ENCODE assay signal across 10 cellular contexts in genomic region chr2:113219889-113220641, GRCh38. TPM values are rescaled to one million over a fixed set of nuclear protein-coding genes. Genes with fewer than 3 reads are reported as not detected.
DNase-seq lines count a peak whose midpoint lies in the region; ATAC-seq, FAIRE-seq and TF ChIP-seq lines count a peak whose summit lies in the region.
"Had no signal": no experiment of that assay in that cellular context is flagged by ENCODE, and none has a peak within 500 bp of the region (broad histone marks: within the 10 kb centered on the region; RNA-seq: fewer than 3 reads in every experiment).

No MANE protein-coding gene starts in this region.

- no peak overlapping the region for H3K27ac Mint-ChIP-seq in activated naive CD4-positive, alpha-beta T cell treated with anti-CD3 and anti-CD28 coated beads for 36 hours
- H3K27ac Mint-ChIP-seq in activated naive CD8-positive, alpha-beta T cell treated with anti-CD3 and anti-CD28 coated beads, Interleukin-2, amount 50 U/mL, for 24 hours: no peak overlapping the region

- FAIRE-seq in urothelium cell line (lab: Jason Lieb, UNC): no peak
- FAIRE-seq in GM12892 (lab: Jason Lieb, UNC): no peak
- FAIRE-seq: D721Med had no signal

- TF ChIP-seq POLR2A in GM12892 (IDR thresholded peaks at IDR 0.05; ENCODE audit: low read depth, low read length): no peak

- no peak overlapping the region for H3K4me3 Mint-ChIP-seq in activated naive CD4-positive, alpha-beta T cell treated with anti-CD3 and anti-CD28 coated beads for 36 hours
- no peak overlapping the region for H3K4me3 Mint-ChIP-seq in activated naive CD8-positive, alpha-beta T cell treated with anti-CD3 and anti-CD28 coated beads, Interleukin-2, amount 50 U/mL, for 24 hours

- H3K4me1 Mint-ChIP-seq in activated naive CD4-positive, alpha-beta T cell treated with anti-CD3 and anti-CD28 coated beads for 36 hours (ENCODE audit: low read depth): peaks cover 15% of the 10 kb centered on the region
- peaks cover 18% of the 10 kb centered on the region for H3K4me1 Mint-ChIP-seq in activated naive CD8-positive, alpha-beta T cell treated with anti-CD3 and anti-CD28 coated beads, Interleukin-2, amount 50 U/mL, for 24 hours

- peak; percentile 29 for DNase-seq in activated naive CD4-positive, alpha-beta T cell treated with anti-CD3 and anti-CD28 coated beads for 36 hours
- DNase-seq in activated naive CD4-positive, alpha-beta T cell treated with anti-CD3 and anti-CD28 coated beads, Interleukin-2, amount 50 U/mL, for 16 hours: no peak
- no peak for DNase-seq in activated naive CD8-positive, alpha-beta T cell treated with anti-CD3 and anti-CD28 coated beads, Interleukin-2, amount 50 U/mL, for 24 hours
- DNase-seq in iPS-NIHi7 (ENCODE audit: extremely low spot score): peak; percentile 37
- peak; percentile 43 for DNase-seq in urothelium cell line (ENCODE audit: low spot score)
- no peak for DNase-seq in GM12892 (ENCODE audit: insufficient read length)
- no peak for DNase-seq in cortex of kidney (lab: John Stamatoyannopoulos, UW)

- CTCF ChIA-PET in activated naive CD4-positive, alpha-beta T cell treated with anti-CD3 and anti-CD28 coated beads for 36 hours (lab: Charles Lee): interaction anchor here (0.5 to 4.0 kb wide), 3 partner anchors 16 to 170 kb away, joined by 4 to 13 read pairs (median 6); no protein-coding TSS in a partner anchor

- no peaks in the 10 kb centered on the region for H3K9me3 Mint-ChIP-seq in activated naive CD4-positive, alpha-beta T cell treated with anti-CD3 and anti-CD28 coated beads for 36 hours
- H3K9me3 Mint-ChIP-seq in activated naive CD8-positive, alpha-beta T cell treated with anti-CD3 and anti-CD28 coated beads, Interleukin-2, amount 50 U/mL, for 24 hours: no peaks in the 10 kb centered on the region

- H3K36me3 Mint-ChIP-seq in activated naive CD4-positive, alpha-beta T cell treated with anti-CD3 and anti-CD28 coated beads for 36 hours (ENCODE audit: low read depth): no peaks in the 10 kb centered on the region
- no peaks in the 10 kb centered on the region for H3K36me3 Mint-ChIP-seq in activated naive CD8-positive, alpha-beta T cell treated with anti-CD3 and anti-CD28 coated beads, Interleukin-2, amount 50 U/mL, for 24 hours (ENCODE audit: low read depth)

- intact Hi-C loops in activated naive CD4-positive, alpha-beta T cell treated with anti-CD3 and anti-CD28 coated beads for 36 hours (cut with micrococcal nuclease): no loop called here

- peak; percentile 33 for ATAC-seq in activated naive CD8-positive, alpha-beta T cell treated with anti-CD3 and anti-CD28 coated beads, Interleukin-2, amount 50 U/mL, for 24 hours
- ATAC-seq in HG03280 (IDR thresholded peaks at IDR 0.05; ENCODE audit: unreplicated experiment): no peak

- H3K27me3 Mint-ChIP-seq in activated naive CD4-positive, alpha-beta T cell treated with anti-CD3 and anti-CD28 coated beads for 36 hours (ENCODE audit: low read depth): no peaks in the 10 kb centered on the region
- no peaks in the 10 kb centered on the region for H3K27me3 Mint-ChIP-seq in activated naive CD8-positive, alpha-beta T cell treated with anti-CD3 and anti-CD28 coated beads, Interleukin-2, amount 50 U/mL, for 24 hours

RNA-seq across cellular contexts. Expression of gene PSD4, which starts 46.3 kb away (rescaled TPM):
- 10 to 100 TPM; 85.9 to 87.4 TPM for total RNA-seq in activated naive CD4-positive, alpha-beta T cell treated with anti-CD3 and anti-CD28 coated beads for 36 hours
- 34.7 TPM for polyA plus RNA-seq in GM12892 (2012; ENCODE audit: missing spikeins)

RNA-seq across cellular contexts. Expression of gene PAX8, which starts 58.7 kb away (rescaled TPM):
- 1 to 10 TPM; 2.0 to 2.8 TPM for total RNA-seq in activated naive CD4-positive, alpha-beta T cell treated with anti-CD3 and anti-CD28 coated beads for 36 hours
- 1.8 TPM for polyA plus RNA-seq in GM12892 (2012; ENCODE audit: missing spikeins)
- total RNA-seq: cardiac muscle cell had no signal
- polyA plus RNA-seq: cardiac muscle cell had no signal

Comparison
In these comparisons a context has a peak if more than half of its experiments do, and no peak if none do; other contexts are left out.
1. DNase-seq: peak in activated naive CD4-positive, alpha-beta T cell treated with anti-CD3 and anti-CD28 coated beads for 36 hours (single experiment), iPS-NIHi7 (single experiment) and urothelium cell line (single experiment); none in activated naive CD4-positive, alpha-beta T cell treated with anti-CD3 and anti-CD28 coated beads, Interleukin-2, amount 50 U/mL, for 16 hours (single experiment), activated naive CD8-positive, alpha-beta T cell treated with anti-CD3 and anti-CD28 coated beads, Interleukin-2, amount 50 U/mL, for 24 hours (single experiment), GM12892 (single experiment) and cortex of kidney (single experiment).